ENCODE assay signal across 1 cellular context in genomic region chr10:77589703-77590102, GRCh38. TPM values are rescaled to one million over a fixed set of nuclear protein-coding genes. Genes with fewer than 3 reads are reported as not detected.
"Had no signal": no experiment of that assay in that cellular context is flagged by ENCODE, and none has a peak within 500 bp of the region (broad histone marks: within the 10 kb centered on the region; RNA-seq: fewer than 3 reads in every experiment).

No MANE protein-coding gene starts in this region.

RNA-seq across cellular contexts. Expression of gene KCNMA1, which starts 47.9 kb away (rescaled TPM):
- total RNA-seq: lung microvascular endothelial cell had no signal
